ENCODE assay signal across 20 cellular contexts in the genomic region with DNA sequence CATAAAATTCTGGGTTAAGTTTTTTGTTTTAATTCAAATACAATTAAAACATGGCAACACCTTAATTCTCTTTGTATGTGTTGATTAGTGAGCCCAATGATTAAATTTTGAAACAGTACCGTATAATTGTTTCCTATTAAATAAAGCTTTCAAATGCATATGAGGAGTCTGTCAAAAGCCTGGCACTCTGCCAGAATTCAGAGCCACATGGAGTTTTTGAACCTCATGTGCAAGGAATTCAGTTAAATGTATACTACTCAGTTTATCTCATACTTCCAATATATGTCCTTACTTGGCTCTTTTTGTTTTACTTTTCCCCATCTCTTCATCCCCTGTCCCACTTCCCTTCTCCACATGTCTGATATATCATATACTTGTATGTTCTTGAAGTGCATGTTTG.
DNase-seq lines count a peak whose midpoint lies in the region; FAIRE-seq and TF ChIP-seq lines count a peak whose summit lies in the region.
"Had no signal": no experiment of that assay in that cellular context is flagged by ENCODE, and none has a peak within 500 bp of the region (broad histone marks: within the 10 kb centered on the region; RNA-seq: fewer than 3 reads in every experiment).

No MANE protein-coding gene starts in this region.

- H3K4me3 ChIP-seq in A673 (ENCODE audit: low read depth, low read length, poor library complexity, severe bottlenecking): no peak overlapping the region
- no peak overlapping the region for H3K4me3 ChIP-seq in HEK293 (ENCODE audit: low read depth, low read length)
- H3K4me3 ChIP-seq: BLaER1 treated with 17β-estradiol and CSF1 and Interleukin-3, amounts not matched to agents 10 nM and 100 nM; esophagus muscularis mucosa; GM12878; pancreas; sigmoid colon had no signal

- no peak overlapping the region for H3K4me3 Mint-ChIP-seq in chondrocyte (ENCODE audit: unreplicated experiment)
- H3K4me3 Mint-ChIP-seq: central memory CD8-positive, alpha-beta T cell; natural killer cell had no signal

- H3K9me3 ChIP-seq in A673 (ENCODE audit: low read depth, low read length, poor library complexity, severe bottlenecking) (no peaks in the 10 kb centered on the region), HEK293 (ENCODE audit: control insufficient read depth, insufficient read depth, low read depth, low read length) (no peaks in the 10 kb centered on the region)
- H3K9me3 ChIP-seq: BLaER1 treated with 17β-estradiol and CSF1 and Interleukin-3, amounts not matched to agents 10 nM and 100 nM; esophagus muscularis mucosa; pancreas; sigmoid colon had no signal

- DNase-seq in NCI-H1436 (lab: John Stamatoyannopoulos, UW) (peak; percentile 21), NCI-H1436 treated with DMSO at 0.1 percent for 48 hours (lab: John Stamatoyannopoulos, UW) (no peak), A673 (ENCODE audit: low spot score) (peak; percentile 36), chondrocyte (ENCODE audit: low spot score) (no peak), RCC 7860 (ENCODE audit: low spot score) (no peak), SIG-M5 (lab: John Stamatoyannopoulos, UW) (no peak)
- no peak for DNase-seq in activated effector memory CD4-positive, alpha-beta T cell treated with anti-CD3 and anti-CD28 coated beads, Interleukin-2, amount 50 U/mL, for 16 hours
- DNase-seq: activated CD4-positive, alpha-beta T cell treated with anti-CD3 and anti-CD28 coated beads, Interleukin-2, amount 50 U/mL, for 4 hours; effector CD4-positive, alpha-beta T cell; MM.1S; natural killer cell; pancreas; sigmoid colon; WERI-Rb-1 had no signal

- CTCF ChIA-PET in A673 (lab: Charles Lee): no interaction called here
- CTCF ChIA-PET in HEK293 (lab: Yijun Ruan, JAX): interaction anchor here (1.2 kb wide), 1 partner anchor 433 kb away, joined by 6 read pairs; no protein-coding TSS in a partner anchor

- H3K27ac ChIP-seq in A673 (ENCODE audit: low read depth, low read length, poor library complexity, severe bottlenecking) (no peak overlapping the region), HEK293 (ENCODE audit: extremely low read depth, low read depth, low read length) (no peak overlapping the region)
- H3K27ac ChIP-seq: BLaER1 treated with 17β-estradiol and CSF1 and Interleukin-3, amounts not matched to agents 10 nM and 100 nM; esophagus muscularis mucosa; HL-60; pancreas; sigmoid colon; WERI-Rb-1 had no signal

- no peaks in the 10 kb centered on the region for H3K27me3 ChIP-seq in A673 (replicated peaks; ENCODE audit: insufficient read depth, low read depth, low read length, poor library complexity)
- H3K27me3 ChIP-seq: BLaER1 treated with 17β-estradiol and CSF1 and Interleukin-3, amounts not matched to agents 10 nM and 100 nM; esophagus muscularis mucosa; pancreas; sigmoid colon had no signal

- intact Hi-C loops in A673 (cut with micrococcal nuclease; ENCODE audit: unreplicated experiment): no loop called here

- peaks cover 4% of the 10 kb centered on the region for H3K4me1 ChIP-seq in A673 (ENCODE audit: insufficient read depth, low read length, poor library complexity, severe bottlenecking)
- no peaks in the 10 kb centered on the region for H3K4me1 ChIP-seq in HEK293 (ENCODE audit: control insufficient read depth, insufficient read depth, low read length)
- H3K4me1 ChIP-seq: BLaER1 treated with 17β-estradiol and CSF1 and Interleukin-3, amounts not matched to agents 10 nM and 100 nM; esophagus muscularis mucosa; pancreas; sigmoid colon had no signal

- H3K9me3 Mint-ChIP-seq in chondrocyte (ENCODE audit: low read depth): no peaks in the 10 kb centered on the region
- H3K9me3 Mint-ChIP-seq: central memory CD8-positive, alpha-beta T cell; natural killer cell had no signal

- BruUV-seq in A673 (replicated peaks; lab: Mats Ljungman, UMichigan): no TSS peak

- peaks cover 25% of the 10 kb centered on the region for H3K4me1 Mint-ChIP-seq in chondrocyte (ENCODE audit: low read depth)
- H3K4me1 Mint-ChIP-seq: central memory CD8-positive, alpha-beta T cell; natural killer cell had no signal

- POLR2A ChIA-PET in A673 (lab: Charles Lee; ENCODE audit: low non-redundant PET) (no interaction called here), HEK293 (lab: Yijun Ruan, JAX) (no interaction called here)

- no peak for FAIRE-seq in RCC 7860 (lab: Jason Lieb, UNC)
- FAIRE-seq: GM12878, pancreas had no signal

- H3K36me3 Mint-ChIP-seq in chondrocyte (ENCODE audit: low read depth): no peaks in the 10 kb centered on the region
- H3K36me3 Mint-ChIP-seq: natural killer cell had no signal

- peak overlapping the region; percentile 60 for H3K27ac Mint-ChIP-seq in chondrocyte (ENCODE audit: unreplicated experiment)
- H3K27ac Mint-ChIP-seq: natural killer cell had no signal

- no peaks in the 10 kb centered on the region for H3K27me3 Mint-ChIP-seq in chondrocyte (ENCODE audit: low read depth)
- H3K27me3 Mint-ChIP-seq: central memory CD8-positive, alpha-beta T cell had no signal

- no peak for TF ChIP-seq CTCF in A673 (conservative IDR thresholded peaks at IDR 0.05; ENCODE audit: low read depth, low read length)
- no peak for TF ChIP-seq CTCF in HEK293 (tag by site-specific recombination; IDR thresholded peaks at IDR 0.05)
- TF ChIP-seq CTCF in chondrocyte (IDR thresholded peaks at IDR 0.05): no peak

- no peaks in the 10 kb centered on the region for H3K36me3 ChIP-seq in A673 (ENCODE audit: insufficient read depth, low read length, poor library complexity, severe bottlenecking)
- H3K36me3 ChIP-seq in HEK293 (ENCODE audit: control insufficient read depth in 2 of 2, insufficient read depth in 1 of 2, low read length in 2 of 2): no peaks in the 10 kb centered on the region
- H3K36me3 ChIP-seq: BLaER1 treated with 17β-estradiol and CSF1 and Interleukin-3, amounts not matched to agents 10 nM and 100 nM; esophagus muscularis mucosa; pancreas; sigmoid colon; WERI-Rb-1 had no signal

TF ChIP-seq in HEK293, 187 proteins besides CTCF, POLR2A, EP300 and RAD21:
- TF ChIP-seq ZNF549 (tag by site-specific recombination; IDR thresholded peaks at IDR 0.05): 0 out of 2 replicates have a peak, but pooled peaks have one; percentile 4
- no peak for TF ChIP-seq ZNF626 (tag by site-specific recombination; IDR thresholded peaks at IDR 0.05)

Comparison
In these comparisons a context has a peak if more than half of its experiments do, and no peak if none do; other contexts are left out.
1. DNase-seq: peak in NCI-H1436 (single experiment) and A673 (single experiment); none in NCI-H1436 treated with DMSO at 0.1 percent for 48 hours (single experiment), chondrocyte (single experiment), activated effector memory CD4-positive, alpha-beta T cell treated with anti-CD3 and anti-CD28 coated beads, Interleukin-2, amount 50 U/mL, for 16 hours (single experiment), RCC 7860 (single experiment) and SIG-M5 (single experiment).